11 cellular contexts compared by ENCODE assay signal in the genomic region with DNA sequence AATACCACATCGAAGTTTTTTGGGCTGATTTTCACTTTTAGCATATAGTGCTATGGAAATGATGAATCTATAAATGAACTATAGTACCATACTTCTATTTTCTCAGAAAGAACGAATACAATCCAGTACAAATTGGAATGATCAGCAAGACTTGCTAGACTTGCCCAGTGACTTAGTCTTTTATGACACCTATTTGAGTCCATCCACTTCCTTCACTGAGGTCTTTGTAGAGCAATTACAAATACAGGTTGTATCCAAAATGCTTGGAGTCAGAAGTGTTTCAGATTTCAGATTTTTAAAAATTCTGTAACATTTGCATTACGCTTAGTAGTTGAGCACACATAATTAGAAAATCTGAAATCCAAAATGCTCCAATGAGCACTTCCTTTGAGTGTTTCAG.
A peak's percentile ranks its signal among the peaks of the same experiment; 100 is the strongest.
DNase-seq lines count a peak whose midpoint lies in the region; ATAC-seq and TF ChIP-seq lines count a peak whose summit lies in the region.
"Had no signal": no experiment of that assay in that cellular context is flagged by ENCODE, and none has a peak within 500 bp of the region (broad histone marks: within the 10 kb centered on the region; RNA-seq: fewer than 3 reads in every experiment).

No MANE protein-coding gene starts in this region.

- POLR2A ChIA-PET in activated CD8-positive, alpha-beta T cell treated with anti-CD3 and anti-CD28 coated beads, Interleukin-2, amount 10 ng/mL, durations not matched to agents 7 days and 5 days (lab: Charles Lee) = interaction anchor here (2.2 kb wide), 1 partner anchor 31 kb away, joined by 18 read pairs; no protein-coding TSS in a partner anchor

- intact Hi-C loops in heart right ventricle (cut with DNase I) = no loop called here
- intact Hi-C loops in left colon (cut with DNase I, micrococcal nuclease) = no loop called here
- intact Hi-C loops in uterus (cut with DNase I; ENCODE audit: low total_unique reads) = no loop called here
- intact Hi-C loops in left ventricle myocardium superior (cut with micrococcal nuclease) = no loop called here

- H3K4me3 ChIP-seq in cardiac muscle cell (no peak overlapping the region), heart right ventricle (no peak overlapping the region), uterus (no peak overlapping the region)

- CTCF ChIA-PET in activated CD8-positive, alpha-beta T cell treated with anti-CD3 and anti-CD28 coated beads, Interleukin-2, amount 10 ng/mL, durations not matched to agents 7 days and 5 days (lab: Charles Lee) = interaction anchor here (2.0 kb wide), 1 partner anchor 392 kb away, joined by 4 read pairs; no protein-coding TSS in a partner anchor

- DNase-seq in cardiac muscle cell (ENCODE audit: low read depth in 1 of 2, low spot score in 1 of 2) (no peak), heart right ventricle (no peak), left colon (no peak), uterus (no peak), left ventricle myocardium superior (no peak)
- DNase-seq in activated CD8-positive, alpha-beta T cell treated with anti-CD3 and anti-CD28 coated beads, Interleukin-2, amount 10 ng/mL, durations not matched to agents 7 days and 5 days = no peak
- DNase-seq: activated effector memory CD4-positive, alpha-beta T cell treated with anti-CD3 and anti-CD28 coated beads, Interleukin-2, amount 50 U/mL, for 16 hours; C1 segment of cervical spinal cord; NCI-H1694 had no signal

- 97 to 98% methylated on average over 3 of the region's 3 CpGs for WGBS in heart right ventricle, 2 donors

- no peak overlapping the region for H3K4me3 Mint-ChIP-seq in activated CD8-positive, alpha-beta T cell treated with anti-CD3 and anti-CD28 coated beads, Interleukin-2, amount 10 ng/mL, durations not matched to agents 7 days and 5 days

- peak overlapping the region; percentile 55 for H3K27ac Mint-ChIP-seq in activated CD8-positive, alpha-beta T cell treated with anti-CD3 and anti-CD28 coated beads, Interleukin-2, amount 10 ng/mL, durations not matched to agents 7 days and 5 days

- ATAC-seq in heart right ventricle (no peak), left colon (peak; percentile 88), HG03159 (IDR thresholded peaks at IDR 0.05; ENCODE audit: unreplicated experiment) (no peak), left ventricle myocardium superior (no peak), GM19035 (IDR thresholded peaks at IDR 0.05; ENCODE audit: unreplicated experiment) (no peak)
- no peak for ATAC-seq in activated CD8-positive, alpha-beta T cell treated with anti-CD3 and anti-CD28 coated beads, Interleukin-2, amount 10 ng/mL, durations not matched to agents 7 days and 5 days

- no peak for TF ChIP-seq POLR2A in uterus (IDR thresholded peaks at IDR 0.05)

- H3K27me3 ChIP-seq in cardiac muscle cell = no peaks in the 10 kb centered on the region
- H3K27me3 ChIP-seq in heart right ventricle = no peaks in the 10 kb centered on the region
- H3K27me3 ChIP-seq in uterus = no peaks in the 10 kb centered on the region

- peaks cover 17% of the 10 kb centered on the region for H3K4me1 ChIP-seq in cardiac muscle cell (ENCODE audit: low read depth)
- peaks cover 0 to 86% (median 56%) of the 10 kb centered on the region in 9 donors for H3K4me1 ChIP-seq in heart right ventricle
- H3K4me1 ChIP-seq in uterus = peaks cover 0 to 20% of the 10 kb centered on the region in 2 donors

- H3K9me3 ChIP-seq in cardiac muscle cell (ENCODE audit: low read depth) (no peaks in the 10 kb centered on the region), heart right ventricle (no peaks in the 10 kb centered on the region), uterus (no peaks in the 10 kb centered on the region)

- no peaks in the 10 kb centered on the region for H3K27me3 Mint-ChIP-seq in activated CD8-positive, alpha-beta T cell treated with anti-CD3 and anti-CD28 coated beads, Interleukin-2, amount 10 ng/mL, durations not matched to agents 7 days and 5 days (ENCODE audit: low read depth)

- H3K27ac ChIP-seq in cardiac muscle cell (peak overlapping the region; percentile 44), heart right ventricle (peak overlapping the region in 2 of 10 donors; percentile 64 to 82), uterus (peak overlapping the region; percentile 72 to 84)

- H3K36me3 Mint-ChIP-seq in activated CD8-positive, alpha-beta T cell treated with anti-CD3 and anti-CD28 coated beads, Interleukin-2, amount 10 ng/mL, durations not matched to agents 7 days and 5 days (ENCODE audit: low read depth) = peaks cover 24% of the 10 kb centered on the region

- H3K36me3 ChIP-seq in cardiac muscle cell = no peaks in the 10 kb centered on the region
- peaks cover 0 to 4% (median 0%) of the 10 kb centered on the region in 9 donors for H3K36me3 ChIP-seq in heart right ventricle
- no peaks in the 10 kb centered on the region for H3K36me3 ChIP-seq in uterus

- TF ChIP-seq CTCF in cardiac muscle cell (IDR thresholded peaks at IDR 0.05; ENCODE audit: low read depth, low read length) (no peak), heart right ventricle (IDR thresholded peaks at IDR 0.05) (no peak), uterus (IDR thresholded peaks at IDR 0.05) (no peak)

- H3K4me1 Mint-ChIP-seq in activated CD8-positive, alpha-beta T cell treated with anti-CD3 and anti-CD28 coated beads, Interleukin-2, amount 10 ng/mL, durations not matched to agents 7 days and 5 days (ENCODE audit: low read depth) = peaks cover 62% of the 10 kb centered on the region

- no peaks in the 10 kb centered on the region for H3K9me3 Mint-ChIP-seq in activated CD8-positive, alpha-beta T cell treated with anti-CD3 and anti-CD28 coated beads, Interleukin-2, amount 10 ng/mL, durations not matched to agents 7 days and 5 days (ENCODE audit: insufficient read depth)
